21 cellular contexts compared by ENCODE assay signal in the genomic region with DNA sequence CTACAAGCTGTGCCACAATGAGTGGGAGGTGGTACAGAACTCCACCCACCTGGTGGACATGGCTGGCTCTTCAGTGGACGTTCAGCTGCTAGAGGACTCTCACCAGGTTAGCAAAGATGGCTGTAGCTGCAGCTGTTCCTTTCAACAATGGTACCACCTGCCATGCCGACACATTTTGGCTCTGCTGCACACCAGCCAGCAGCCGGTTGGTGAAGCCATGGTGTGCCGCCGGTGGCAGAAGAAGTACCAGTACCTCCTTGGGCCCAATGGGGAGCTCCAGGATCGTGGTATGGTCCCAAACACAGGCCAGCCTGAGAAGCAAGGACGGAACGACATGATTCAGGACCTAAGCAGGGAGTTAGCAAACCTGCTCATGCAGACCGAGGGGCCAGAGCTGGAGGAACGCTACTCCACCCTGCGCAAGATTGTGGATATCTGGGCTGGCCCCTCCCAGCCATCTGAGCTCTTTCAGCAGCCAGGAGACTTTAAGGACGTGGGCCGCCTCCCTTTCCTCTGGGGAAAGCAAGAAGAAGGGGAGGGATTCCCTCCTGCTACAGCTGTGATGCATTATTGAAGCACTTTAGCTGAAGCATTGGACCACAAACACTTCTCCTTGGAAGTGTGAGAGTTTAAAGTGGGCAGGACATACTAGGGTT. TPM values are rescaled to one million over a fixed set of nuclear protein-coding genes. Genes with fewer than 3 reads are reported as not detected.
DNase-seq lines count a peak whose midpoint lies in the region; ATAC-seq, FAIRE-seq and TF ChIP-seq lines count a peak whose summit lies in the region.
"Had no signal": no experiment of that assay in that cellular context is flagged by ENCODE, and none has a peak within 500 bp of the region (broad histone marks: within the 10 kb centered on the region; RNA-seq: fewer than 3 reads in every experiment).

No MANE protein-coding gene starts in this region.

- H3K36me3 ChIP-seq in osteoblast (ENCODE audit: insufficient read depth, low read length) (peaks cover 19% of the 10 kb centered on the region), SJCRH30 (peaks cover 4% of the 10 kb centered on the region)

- H3K4me3 ChIP-seq in osteoblast (ENCODE audit: insufficient read depth, low read length) = no peak overlapping the region
- H3K4me3 ChIP-seq in SJCRH30 = no peak overlapping the region
- H3K4me3 ChIP-seq: gastrocnemius medialis, lower lobe of right lung, tibial artery had no signal

- no peak for DNase-seq in HTR-8/SVneo (ENCODE audit: insufficient read length, low spot score)
- peak; percentile 91 to 92 for DNase-seq in erythroblast (lab: John Stamatoyannopoulos, UW)
- DNase-seq in osteoblast (ENCODE audit: insufficient read length, low spot score, missing footprints) = peak; percentile 54
- DNase-seq in activated CD8-positive, alpha-beta memory T cell treated with anti-CD3 and anti-CD28 coated beads, Interleukin-2, amount 50 U/mL, for 4 hours = no peak
- DNase-seq in SJCRH30 = no peak
- DNase-seq: activated CD4-positive, alpha-beta T cell treated with anti-CD3 and anti-CD28 coated beads for 36 hours; activated naive CD4-positive, alpha-beta T cell treated with anti-CD3 and anti-CD28 coated beads, Interleukin-2, amount 10 ng/mL, durations not matched to agents 7 days and 5 days; activated T-cell treated with anti-CD3 and anti-CD28 coated beads, Interleukin-2, amount 50 U/mL, for 72 hours; CD4-positive, alpha-beta memory T cell; gastrocnemius medialis; islet precursor cell; lower lobe of right lung; NCI-H2081; NCI-H345; OCI-M1; SHP77 treated with DMSO at 0.1 percent for 48 hours; tibial artery had no signal

- no peaks in the 10 kb centered on the region for H4K20me1 ChIP-seq in osteoblast (ENCODE audit: insufficient read depth, low read length)

- ATAC-seq in HG02970 (IDR thresholded peaks at IDR 0.05; ENCODE audit: low FRiP score, unreplicated experiment) = no peak
- ATAC-seq: activated CD4-positive, alpha-beta T cell treated with anti-CD3 and anti-CD28 coated beads for 36 hours; activated T-cell treated with anti-CD3 and anti-CD28 coated beads, Interleukin-2, amount 50 U/mL, for 72 hours; gastrocnemius medialis; lower lobe of right lung had no signal

- H3K27ac ChIP-seq in osteoblast (ENCODE audit: low read depth, low read length) (no peak overlapping the region), SJCRH30 (no peak overlapping the region)
- H3K27ac ChIP-seq: gastrocnemius medialis, lower lobe of right lung, tibial artery had no signal

- no peak overlapping the region for H2AFZ ChIP-seq in osteoblast (ENCODE audit: low read length)

- peaks cover 17% of the 10 kb centered on the region for H3K79me2 ChIP-seq in osteoblast (ENCODE audit: insufficient read depth, low read length)

- H3K27me3 ChIP-seq in osteoblast (ENCODE audit: insufficient read depth, low read length) (no peaks in the 10 kb centered on the region), SJCRH30 (no peaks in the 10 kb centered on the region)
- H3K27me3 ChIP-seq: gastrocnemius medialis, tibial artery had no signal

- no peak for TF ChIP-seq POLR2A in erythroblast (IDR thresholded peaks at IDR 0.05; ENCODE audit: low read length)

- TF ChIP-seq CTCF in osteoblast (IDR thresholded peaks at IDR 0.05; ENCODE audit: extremely low read depth, low read depth, low read length) = no peak

- peaks cover 5% of the 10 kb centered on the region for H3K4me1 ChIP-seq in osteoblast (ENCODE audit: insufficient read depth, low read length)
- no peaks in the 10 kb centered on the region; the same call in 1 of the 2 replicates for H3K4me1 ChIP-seq in SJCRH30

- no peak overlapping the region for H3K4me2 ChIP-seq in osteoblast (ENCODE audit: insufficient read depth, low read length)

- peak; percentile 16 for FAIRE-seq in HTR-8/SVneo (lab: Jason Lieb, UNC)
- FAIRE-seq: GM18507, H1 had no signal

- H3K9me3 ChIP-seq in osteoblast (ENCODE audit: low read depth, low read length) (no peaks in the 10 kb centered on the region), SJCRH30 (replicated peaks) (no peaks in the 10 kb centered on the region)
- H3K9me3 ChIP-seq: gastrocnemius medialis, lower lobe of right lung, tibial artery had no signal

RNA-seq across cellular contexts. Expression of gene ZSWIM1, which starts 2.8 kb away (rescaled TPM):
- 7.6 and 8.8 TPM in 2 replicates for total RNA-seq in osteoblast
- 20.5 and 23.2 TPM in 2 replicates for total RNA-seq in SJCRH30 (2014; rRNA removed; shearing (Covaris generic))

RNA-seq across cellular contexts. Expression of gene SPATA25, which starts 9.2 kb away (rescaled TPM):
- total RNA-seq in osteoblast = 1.2 and 1.4 TPM in 2 replicates
- 2.1 and 2.8 TPM in 2 replicates for total RNA-seq in SJCRH30 (2014; rRNA removed; shearing (Covaris generic))
- total RNA-seq: G401 had no signal

RNA-seq across cellular contexts. Expression of gene NEURL2, which starts 12.8 kb away (rescaled TPM):
- 4.7 and 7.1 TPM in 2 replicates for total RNA-seq in osteoblast
- 3.9 and 6.7 TPM in 2 replicates for total RNA-seq in SJCRH30 (2014; rRNA removed; shearing (Covaris generic))

RNA-seq across cellular contexts. Expression of gene CTSA, which starts 12.9 kb away (rescaled TPM):
- 157 and 181 TPM in 2 replicates for total RNA-seq in osteoblast
- 85.2 and 91.4 TPM in 2 replicates for total RNA-seq in SJCRH30 (2014; rRNA removed; shearing (Covaris generic))

RNA-seq across cellular contexts. Expression of gene ZSWIM3, which starts 20.8 kb away (rescaled TPM):
- 4.7 and 5.3 TPM in 2 replicates for total RNA-seq in osteoblast
- 6.2 TPM in 2 replicates for total RNA-seq in SJCRH30 (2014; rRNA removed; shearing (Covaris generic))

Comparison
In these comparisons a context has a peak if more than half of its experiments do, and no peak if none do; other contexts are left out.
1. DNase-seq: peak in erythroblast (2 of 2) and osteoblast (single experiment); none in HTR-8/SVneo (single experiment), activated CD8-positive, alpha-beta memory T cell treated with anti-CD3 and anti-CD28 coated beads, Interleukin-2, amount 50 U/mL, for 4 hours (single experiment) and SJCRH30 (0 of 2).